Comparison of ENCODE assay signal across 11 cellular contexts in genomic region chr10:108913300-108913699, GRCh38.
"Had no signal": no experiment of that assay in that cellular context is flagged by ENCODE, and none has a peak within 500 bp of the region (broad histone marks: within the 10 kb centered on the region; RNA-seq: fewer than 3 reads in every experiment).

No MANE protein-coding gene starts in this region.

- H3K27ac Mint-ChIP-seq: activated CD4-positive, alpha-beta memory T cell treated with anti-CD3 and anti-CD28 coated beads, Interleukin-2, amount 10 ng/mL, durations not matched to agents 7 days and 5 days; activated CD4-positive, alpha-beta T cell treated with anti-CD3 and anti-CD28 coated beads for 36 hours; T-cell had no signal

- H3K4me3 Mint-ChIP-seq: activated CD4-positive, alpha-beta memory T cell treated with anti-CD3 and anti-CD28 coated beads, Interleukin-2, amount 10 ng/mL, durations not matched to agents 7 days and 5 days; activated CD4-positive, alpha-beta T cell treated with anti-CD3 and anti-CD28 coated beads for 36 hours; T-cell had no signal

- H3K9me3 Mint-ChIP-seq: activated CD4-positive, alpha-beta memory T cell treated with anti-CD3 and anti-CD28 coated beads, Interleukin-2, amount 10 ng/mL, durations not matched to agents 7 days and 5 days; T-cell had no signal

- H3K4me1 Mint-ChIP-seq: activated CD4-positive, alpha-beta memory T cell treated with anti-CD3 and anti-CD28 coated beads, Interleukin-2, amount 10 ng/mL, durations not matched to agents 7 days and 5 days; activated CD4-positive, alpha-beta T cell treated with anti-CD3 and anti-CD28 coated beads for 36 hours; T-cell had no signal

- H3K36me3 Mint-ChIP-seq: T-cell had no signal

- DNase-seq: activated CD4-positive, alpha-beta memory T cell treated with anti-CD3 and anti-CD28 coated beads, Interleukin-2, amount 10 ng/mL, durations not matched to agents 7 days and 5 days; activated CD4-positive, alpha-beta T cell treated with anti-CD3 and anti-CD28 coated beads for 36 hours; activated T-cell treated with anti-CD3 and anti-CD28 coated beads, Interleukin-2, amount 50 U/mL, for 48 hours; colonic mucosa; heart right ventricle; midbrain; psoas muscle; sigmoid colon; stimulated activated naive CD4-positive, alpha-beta T cell treated with Interleukin-2 at 50 U/mL for 16 hours; T-cell; T1000 had no signal

- H3K27me3 Mint-ChIP-seq: activated CD4-positive, alpha-beta memory T cell treated with anti-CD3 and anti-CD28 coated beads, Interleukin-2, amount 10 ng/mL, durations not matched to agents 7 days and 5 days had no signal
